15 cellular contexts compared by ENCODE assay signal in the genomic region with DNA sequence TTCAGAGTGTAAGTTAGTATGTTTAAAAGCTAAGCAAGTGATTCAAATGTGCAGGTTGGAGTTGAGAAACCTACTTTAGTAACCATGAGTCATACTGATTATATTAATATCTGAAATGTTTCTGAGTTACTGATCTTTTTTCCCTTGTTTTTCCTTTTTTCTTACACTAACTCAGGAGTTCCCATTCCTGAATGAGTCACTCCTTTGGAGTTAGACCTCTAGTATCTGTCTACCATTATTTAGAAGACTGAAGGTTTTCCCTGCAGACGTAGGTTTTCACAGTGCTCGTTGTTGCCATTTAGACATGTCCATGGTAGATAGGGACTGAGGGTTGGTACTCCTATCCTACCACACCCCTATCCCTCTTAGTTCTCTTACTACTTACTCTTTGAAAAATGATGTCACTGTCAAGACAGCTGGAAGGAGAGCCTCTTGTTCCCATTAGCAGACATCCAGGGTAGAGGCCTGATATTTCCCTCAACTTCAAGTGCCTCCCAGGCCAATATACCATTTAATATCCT. TPM values are rescaled to one million over a fixed set of nuclear protein-coding genes. Genes with fewer than 3 reads are reported as not detected.
DNase-seq lines count a peak whose midpoint lies in the region; ATAC-seq and TF ChIP-seq lines count a peak whose summit lies in the region.
"Had no signal": no experiment of that assay in that cellular context is flagged by ENCODE, and none has a peak within 500 bp of the region (broad histone marks: within the 10 kb centered on the region; RNA-seq: fewer than 3 reads in every experiment).

No MANE protein-coding gene starts in this region.

- no peaks in the 10 kb centered on the region for H3K27me3 ChIP-seq in fibroblast of lung (ENCODE audit: control insufficient read depth, insufficient read depth, low read length)
- H3K27me3 ChIP-seq in neural progenitor cell, result no peaks in the 10 kb centered on the region

- H3K4me1 Mint-ChIP-seq in neural progenitor cell, result no peaks in the 10 kb centered on the region

- H3K4me3 Mint-ChIP-seq in neural progenitor cell, result no peak overlapping the region
- H3K4me3 Mint-ChIP-seq: activated CD8-positive, alpha-beta T cell treated with anti-CD3 and anti-CD28 coated beads for 36 hours; activated naive CD8-positive, alpha-beta T cell had no signal

- peaks cover 4% of the 10 kb centered on the region for H3K9me3 Mint-ChIP-seq in neural progenitor cell
- H3K9me3 Mint-ChIP-seq: activated CD8-positive, alpha-beta T cell treated with anti-CD3 and anti-CD28 coated beads for 36 hours had no signal

- peaks cover 35% of the 10 kb centered on the region for H3K36me3 ChIP-seq in SK-N-MC (ENCODE audit: insufficient read depth, low read length)
- H3K36me3 ChIP-seq in fibroblast of lung (ENCODE audit: control insufficient read depth, insufficient read depth, low read length), result no peaks in the 10 kb centered on the region
- H3K36me3 ChIP-seq in neural progenitor cell, result peaks cover 6% of the 10 kb centered on the region
- H3K36me3 ChIP-seq: thoracic aorta had no signal

- H2AFZ ChIP-seq in fibroblast of lung (ENCODE audit: low read length) (no peak overlapping the region), neural progenitor cell (replicated peaks) (no peak overlapping the region)

- no peaks in the 10 kb centered on the region for H3F3A ChIP-seq in neural progenitor cell (ENCODE audit: low read depth)

- H3K79me2 ChIP-seq in fibroblast of lung (ENCODE audit: control insufficient read depth, insufficient read depth, low read length), result no peaks in the 10 kb centered on the region
- no peaks in the 10 kb centered on the region for H3K79me2 ChIP-seq in neural progenitor cell (ENCODE audit: low read depth)

- H3K4me1 ChIP-seq in fibroblast of lung (ENCODE audit: control insufficient read depth, extremely low read depth, insufficient read depth, low read length) (peaks cover 3% of the 10 kb centered on the region), neural progenitor cell (no peaks in the 10 kb centered on the region)

- H3K4me2 ChIP-seq in fibroblast of lung (ENCODE audit: extremely low read depth, insufficient read depth, low read length), result no peak overlapping the region
- H3K4me2 ChIP-seq in neural progenitor cell, result no peak overlapping the region

- H3K27me3 Mint-ChIP-seq in neural progenitor cell (ENCODE audit: insufficient read depth, low read depth), result no peaks in the 10 kb centered on the region
- H3K27me3 Mint-ChIP-seq: activated naive CD8-positive, alpha-beta T cell had no signal

- no peaks in the 10 kb centered on the region for H3K9me3 ChIP-seq in SK-N-MC (ENCODE audit: low read depth, low read length)
- H3K9me3 ChIP-seq in fibroblast of lung (ENCODE audit: control insufficient read depth, insufficient read depth, low read depth, low read length), result no peaks in the 10 kb centered on the region
- no peaks in the 10 kb centered on the region for H3K9me3 ChIP-seq in neural progenitor cell (ENCODE audit: low read depth)
- H3K9me3 ChIP-seq: thoracic aorta had no signal

- DNase-seq in GM03348 (ENCODE audit: low spot score) (peak; percentile 46), SK-N-MC (ENCODE audit: low read depth, low spot score) (no peak), fibroblast of lung (ENCODE audit: low read depth in 2 of 2) (peak; percentile 85 to 90), renal cortical epithelial cell (ENCODE audit: low read depth) (peak; percentile 89), neural progenitor cell (ENCODE audit: low spot score) (no peak), midbrain (lab: John Stamatoyannopoulos, UW) (no peak), NCI-H1436 treated with DMSO at 0.1 percent for 48 hours (lab: John Stamatoyannopoulos, UW) (no peak)
- DNase-seq: activated CD8-positive, alpha-beta T cell treated with anti-CD3 and anti-CD28 coated beads for 36 hours; left cardiac atrium; NCI-H1694 treated with DMSO at 0.1 percent for 48 hours; occipital lobe; T-helper 2 cell had no signal

- TF ChIP-seq CTCF in fibroblast of lung (conservative IDR thresholded peaks at IDR 0.05 in 1 of 2, IDR thresholded peaks at IDR 0.05 in 1 of 2; ENCODE audit: low read depth in 1 of 2, low read length in 2 of 2), result no peak
- TF ChIP-seq CTCF in neural progenitor cell (IDR thresholded peaks at IDR 0.05), result no peak

- peaks cover 7% of the 10 kb centered on the region for H3K36me3 Mint-ChIP-seq in neural progenitor cell
- H3K36me3 Mint-ChIP-seq: activated naive CD8-positive, alpha-beta T cell had no signal

- no peaks in the 10 kb centered on the region for H4K20me1 ChIP-seq in fibroblast of lung (ENCODE audit: control insufficient read depth, extremely low read depth, insufficient read depth, low read length)
- H4K20me1 ChIP-seq in neural progenitor cell (ENCODE audit: low read depth), result no peaks in the 10 kb centered on the region

- no peak overlapping the region for H3K4me3 ChIP-seq in SK-N-MC
- no peak overlapping the region for H3K4me3 ChIP-seq in fibroblast of lung (replicated peaks in 1 of 4; ENCODE audit: control extremely low read depth in 1 of 4, insufficient read depth in 1 of 4, low read depth in 3 of 4, low read length in 4 of 4)
- H3K4me3 ChIP-seq in neural progenitor cell, result no peak overlapping the region
- H3K4me3 ChIP-seq: thoracic aorta had no signal

- no peak for ATAC-seq in HG03460 (IDR thresholded peaks at IDR 0.05; ENCODE audit: unreplicated experiment)
- ATAC-seq: activated CD8-positive, alpha-beta T cell treated with anti-CD3 and anti-CD28 coated beads for 36 hours had no signal

- no peak overlapping the region for H3K27ac Mint-ChIP-seq in neural progenitor cell
- H3K27ac Mint-ChIP-seq: activated CD8-positive, alpha-beta T cell treated with anti-CD3 and anti-CD28 coated beads for 36 hours; activated naive CD8-positive, alpha-beta T cell had no signal

- no peak overlapping the region for H3K9ac ChIP-seq in SK-N-MC (ENCODE audit: insufficient read length)
- H3K9ac ChIP-seq in fibroblast of lung (ENCODE audit: insufficient read depth, low read length), result no peak overlapping the region
- no peak overlapping the region for H3K9ac ChIP-seq in neural progenitor cell

- H3K27ac ChIP-seq in SK-N-MC (peak overlapping the region; percentile 16; the same call in 1 of the 2 replicates), fibroblast of lung (ENCODE audit: insufficient read depth, low read length) (no peak overlapping the region), neural progenitor cell (no peak overlapping the region)
- H3K27ac ChIP-seq: thoracic aorta had no signal

RNA-seq across cellular contexts. Expression of gene OCLN, which starts 20.2 kb away (rescaled TPM):
- 2.3 and 7.8 TPM in 2 replicates for total RNA-seq in fibroblast of lung
- 2.7 and 3.1 TPM in 2 replicates for polyA plus RNA-seq in fibroblast of lung
- 1.1 and 1.3 TPM in 2 replicates for polyA plus RNA-seq in fibroblast of lung (2012)
- polyA minus RNA-seq in fibroblast of lung (ENCODE audit: low replicate concordance), result 0.07 and 2.1 TPM in 2 replicates
- total RNA-seq in renal cortical epithelial cell, result 63.4 and 66.1 TPM in 2 replicates
- total RNA-seq in neural progenitor cell (ENCODE audit: low replicate concordance), result 57.7 and 67.5 TPM in 2 replicates

RNA-seq across cellular contexts. Expression of gene GTF2H2C, which starts 47.2 kb away (rescaled TPM):
- 36.2 and 43.8 TPM in 2 replicates for total RNA-seq in fibroblast of lung
- polyA plus RNA-seq in fibroblast of lung, result 24.1 and 34.4 TPM in 2 replicates
- polyA plus RNA-seq in fibroblast of lung (2012), result 20.7 and 29.1 TPM in 2 replicates
- 14.2 and 15.7 TPM in 2 replicates for polyA minus RNA-seq in fibroblast of lung (ENCODE audit: low replicate concordance)
- 61.8 and 76.6 TPM in 2 replicates for total RNA-seq in renal cortical epithelial cell
- total RNA-seq in neural progenitor cell (ENCODE audit: low replicate concordance), result 70.5 and 71.9 TPM in 2 replicates

Comparison
In these comparisons a context has a peak if more than half of its experiments do, and no peak if none do; other contexts are left out.
1. DNase-seq: peak in GM03348 (single experiment), fibroblast of lung (2 of 2) and renal cortical epithelial cell (single experiment); none in SK-N-MC (single experiment), neural progenitor cell (single experiment), midbrain (single experiment) and NCI-H1436 treated with DMSO at 0.1 percent for 48 hours (single experiment).